ENCODE assay signal across 10 cellular contexts in the genomic region with DNA sequence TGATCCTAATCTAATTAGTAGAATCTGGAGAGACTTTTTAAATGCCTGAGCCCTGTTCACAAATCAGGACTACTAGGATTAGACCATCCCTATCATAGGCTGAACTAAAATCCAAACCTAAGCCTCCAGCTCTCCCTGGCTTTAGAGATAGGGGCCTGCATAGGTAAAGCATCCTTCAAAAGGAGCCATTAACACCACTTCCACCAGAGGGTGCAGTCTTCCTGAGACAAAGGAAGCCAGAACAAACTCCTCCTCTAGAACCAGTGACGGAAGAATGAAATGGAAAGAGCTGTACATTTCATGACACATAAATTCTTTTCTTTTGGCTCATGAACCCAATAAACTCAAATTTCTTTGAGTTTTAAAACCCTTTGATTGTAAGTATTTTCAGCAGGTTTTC.
DNase-seq lines count a peak whose midpoint lies in the region; ATAC-seq and TF ChIP-seq lines count a peak whose summit lies in the region.
"Had no signal": no experiment of that assay in that cellular context is flagged by ENCODE, and none has a peak within 500 bp of the region (broad histone marks: within the 10 kb centered on the region; RNA-seq: fewer than 3 reads in every experiment).

No MANE protein-coding gene starts in this region.

- no peak overlapping the region for H3K27ac ChIP-seq in gastrocnemius medialis

- H3K27me3 ChIP-seq in gastrocnemius medialis, result no peaks in the 10 kb centered on the region

- no peak for TF ChIP-seq POLR2A in gastrocnemius medialis (IDR thresholded peaks at IDR 0.05)

- no peaks in the 10 kb centered on the region for H3K9me3 ChIP-seq in gastrocnemius medialis

- in situ Hi-C loops in gastrocnemius medialis (cut with MboI; ENCODE audit: low sequenced_read_pairs in 4 of 4), result no loop called here

- peak; percentile 54 for DNase-seq in MV-4-11 (lab: John Stamatoyannopoulos, UW)
- DNase-seq in SHP77 (lab: John Stamatoyannopoulos, UW), result peak; percentile 35 to 52
- peak; percentile 75 for DNase-seq in glomerular visceral epithelial cell (ENCODE audit: extremely low spot score)
- DNase-seq in Right ventricle myocardium inferior (ENCODE audit: missing footprints), result no peak
- DNase-seq in gastrocnemius medialis, result no peak
- DNase-seq: activated B cell treated with CpG ODN at 0.5 μM for 24 hours, naive B cell had no signal

- H3K4me1 ChIP-seq in gastrocnemius medialis, result no peaks in the 10 kb centered on the region

- ATAC-seq in HG02588 (IDR thresholded peaks at IDR 0.05; ENCODE audit: unreplicated experiment), result peak; percentile 54
- ATAC-seq in GM19452 (IDR thresholded peaks at IDR 0.05; ENCODE audit: unreplicated experiment), result no peak
- no peak for ATAC-seq in Right ventricle myocardium inferior
- no peak for ATAC-seq in gastrocnemius medialis

- TF ChIP-seq CTCF in GM12875 (IDR thresholded peaks at IDR 0.05; ENCODE audit: borderline replicate concordance, insufficient read depth, low read depth, low read length) (peak; percentile 47), gastrocnemius medialis (IDR thresholded peaks at IDR 0.05 in 4 of 5, conservative IDR thresholded peaks at IDR 0.05 in 1 of 5) (no peak)

- no peak overlapping the region for H3K4me3 ChIP-seq in GM12875 (ENCODE audit: low read depth, low read length)
- no peak overlapping the region for H3K4me3 ChIP-seq in gastrocnemius medialis

- intact Hi-C loops in Right ventricle myocardium inferior (cut with DNase I), result no loop called here
- intact Hi-C loops in gastrocnemius medialis (cut with DNase I; ENCODE audit: low total_unique reads), result no loop called here

- H3K36me3 ChIP-seq in gastrocnemius medialis, result no peaks in the 10 kb centered on the region

Comparison
In these comparisons a context has a peak if more than half of its experiments do, and no peak if none do; other contexts are left out.
1. DNase-seq: peak in MV-4-11 (single experiment), SHP77 (2 of 2) and glomerular visceral epithelial cell (single experiment); none in Right ventricle myocardium inferior (single experiment) and gastrocnemius medialis (0 of 2).